ENCODE assay signal across 13 cellular contexts in the genomic region with DNA sequence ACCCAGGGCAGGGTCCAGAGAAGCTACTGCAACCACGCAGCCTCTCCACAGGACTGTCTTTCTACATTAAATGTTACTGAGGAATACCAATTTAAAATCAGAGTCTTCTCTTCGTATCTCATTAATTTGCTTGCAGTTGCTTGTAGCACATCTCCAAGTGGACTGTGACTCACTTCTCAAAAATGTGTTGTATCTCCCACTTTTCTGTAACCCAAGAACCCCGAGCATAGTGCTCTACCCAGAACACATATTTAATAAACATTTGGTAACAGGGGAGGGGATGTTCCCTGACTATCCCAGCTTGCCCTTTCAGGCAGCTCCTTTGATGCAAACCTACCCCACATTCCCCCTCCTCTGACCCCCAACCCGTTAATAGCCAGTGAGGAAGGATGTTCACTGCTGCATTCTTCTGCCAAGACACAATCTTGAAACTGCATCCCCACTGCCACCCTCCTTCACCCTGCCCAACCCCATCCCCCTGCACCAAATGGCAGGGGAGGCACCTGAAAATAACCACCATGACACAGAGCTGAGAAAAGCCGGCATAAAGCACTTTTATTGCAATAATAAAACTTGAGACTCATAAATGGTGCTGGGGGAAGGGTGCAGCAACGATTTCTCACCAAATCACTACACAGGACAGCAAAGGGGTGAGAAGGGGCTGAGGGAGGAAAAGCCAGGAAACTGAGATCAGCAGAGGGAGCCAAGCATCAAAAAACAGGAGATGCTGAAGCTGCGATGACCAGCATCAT. TPM values are rescaled to one million over a fixed set of nuclear protein-coding genes. Genes with fewer than 3 reads are reported as not detected.
A peak's percentile ranks its signal among the peaks of the same experiment; 100 is the strongest.
DNase-seq lines count a peak whose midpoint lies in the region; ATAC-seq and TF ChIP-seq lines count a peak whose summit lies in the region.
"Had no signal": no experiment of that assay in that cellular context is flagged by ENCODE, and none has a peak within 500 bp of the region (broad histone marks: within the 10 kb centered on the region; RNA-seq: fewer than 3 reads in every experiment).

No MANE protein-coding gene starts in this region.

- CTCF ChIA-PET in CD4-positive, alpha-beta T cell (lab: Charles Lee), result interaction anchor here (1.7 kb wide), 1 partner anchor 29 kb away, joined by 4 read pairs; no protein-coding TSS in a partner anchor

- H4K20me1 ChIP-seq in Loucy (ENCODE audit: insufficient read depth, low read length, poor library complexity, severe bottlenecking), result peaks cover 4% of the 10 kb centered on the region

- H3K36me3 Mint-ChIP-seq in CD4-positive, alpha-beta T cell (ENCODE audit: low read depth), result peaks cover 91% of the 10 kb centered on the region
- H3K36me3 Mint-ChIP-seq in chondrocyte (ENCODE audit: low read depth), result peaks cover 11% of the 10 kb centered on the region

- no peak overlapping the region for H3K4me3 Mint-ChIP-seq in CD4-positive, alpha-beta T cell
- H3K4me3 Mint-ChIP-seq in chondrocyte (ENCODE audit: unreplicated experiment), result no peak overlapping the region

- H3K4me3 ChIP-seq in Loucy (ENCODE audit: low read length, poor library complexity, severe bottlenecking), result no peak overlapping the region
- H3K4me3 ChIP-seq: breast epithelium had no signal

- peaks cover 27% of the 10 kb centered on the region for H3K79me2 ChIP-seq in Loucy (ENCODE audit: insufficient read depth, low read length)

- no peaks in the 10 kb centered on the region for H3K27me3 Mint-ChIP-seq in CD4-positive, alpha-beta T cell
- no peaks in the 10 kb centered on the region for H3K27me3 Mint-ChIP-seq in chondrocyte (ENCODE audit: low read depth)

- no peak for DNase-seq in CD4-positive, alpha-beta T cell
- DNase-seq in chondrocyte (ENCODE audit: low spot score) (no peak), myocyte (ENCODE audit: low read depth) (peak; percentile 51), iPS-NIHi11 (ENCODE audit: low spot score) (no peak), DMS53 treated with DMSO at 0.1 percent for 48 hours (lab: John Stamatoyannopoulos, UW; ENCODE audit: unreplicated experiment) (no peak), occipital lobe (lab: John Stamatoyannopoulos, UW) (no peak), retina (no peak)
- DNase-seq: activated CD8-positive, alpha-beta memory T cell treated with anti-CD3 and anti-CD28 coated beads for 24 hours; MV-4-11; NCI-H526 had no signal

- peaks cover 21% of the 10 kb centered on the region for H3K4me1 ChIP-seq in Loucy (ENCODE audit: insufficient read depth, low read length, poor library complexity, severe bottlenecking)
- H3K4me1 ChIP-seq: breast epithelium had no signal

- ATAC-seq in CD4-positive, alpha-beta T cell (ENCODE audit: poor library complexity), result no peak
- ATAC-seq: esophagus mucosa had no signal

- no peak for TF ChIP-seq CTCF in CD4-positive, alpha-beta T cell (IDR thresholded peaks at IDR 0.05)
- 0 out of 2 replicates have a peak, but pooled peaks have one; percentile 10 for TF ChIP-seq CTCF in Loucy (conservative IDR thresholded peaks at IDR 0.05; ENCODE audit: low read length)
- TF ChIP-seq CTCF in chondrocyte (IDR thresholded peaks at IDR 0.05), result no peak

- no peaks in the 10 kb centered on the region for H3K27me3 ChIP-seq in CD4-positive, alpha-beta T cell (ENCODE audit: control insufficient read depth, insufficient read depth, low read length)
- no peaks in the 10 kb centered on the region for H3K27me3 ChIP-seq in Loucy (ENCODE audit: insufficient read depth, low read length, poor library complexity, severe bottlenecking)
- H3K27me3 ChIP-seq: breast epithelium had no signal

- H3K4me2 ChIP-seq in Loucy (ENCODE audit: low read depth, low read length, poor library complexity, severe bottlenecking), result peak overlapping the region; percentile 7

- no peak overlapping the region for H3K9ac ChIP-seq in Loucy (ENCODE audit: low read depth, low read length, poor library complexity, severe bottlenecking)

- peaks cover 45% of the 10 kb centered on the region for H3K4me1 Mint-ChIP-seq in CD4-positive, alpha-beta T cell (ENCODE audit: low read depth)
- peaks cover 45% of the 10 kb centered on the region for H3K4me1 Mint-ChIP-seq in chondrocyte (ENCODE audit: low read depth)

- H3K9me2 ChIP-seq in Loucy (replicated peaks; ENCODE audit: low read depth, low read length), result no peaks in the 10 kb centered on the region

- H3K36me3 ChIP-seq in Loucy (ENCODE audit: insufficient read depth, low read length), result peaks cover 64% of the 10 kb centered on the region
- H3K36me3 ChIP-seq: breast epithelium had no signal

- H3K9me3 ChIP-seq in CD4-positive, alpha-beta T cell (ENCODE audit: control insufficient read depth, low read length), result no peaks in the 10 kb centered on the region
- no peaks in the 10 kb centered on the region for H3K9me3 ChIP-seq in Loucy (ENCODE audit: insufficient read depth, low read depth, low read length)
- H3K9me3 ChIP-seq: breast epithelium had no signal

- no peaks in the 10 kb centered on the region for H3K9me3 Mint-ChIP-seq in CD4-positive, alpha-beta T cell
- peaks cover 3% of the 10 kb centered on the region for H3K9me3 Mint-ChIP-seq in chondrocyte (ENCODE audit: low read depth)

- no peak overlapping the region for H2AFZ ChIP-seq in Loucy (ENCODE audit: low read length)

- intact Hi-C loops in CD4-positive, alpha-beta T cell (cut with DNase I, micrococcal nuclease), result no loop called here

- H3F3A ChIP-seq in Loucy (ENCODE audit: low read depth), result no peaks in the 10 kb centered on the region

- POLR2A ChIA-PET in CD4-positive, alpha-beta T cell (lab: Charles Lee), result no interaction called here

- no peak overlapping the region for H3K27ac ChIP-seq in CD4-positive, alpha-beta T cell (ENCODE audit: low read depth, low read length)
- H3K27ac ChIP-seq: breast epithelium had no signal

- H3K27ac Mint-ChIP-seq in CD4-positive, alpha-beta T cell, result peak overlapping the region; percentile 50
- H3K27ac Mint-ChIP-seq in chondrocyte (ENCODE audit: unreplicated experiment), result peak overlapping the region; percentile 60

RNA-seq across cellular contexts. Expression of gene FKBP1A, which starts 24.2 kb away (rescaled TPM):
- 10 to 100 TPM; 43.3 to 45.4 TPM for total RNA-seq in CD4-positive, alpha-beta T cell
- 182 to 193 TPM (median 183 TPM) in 3 replicates for total RNA-seq in chondrocyte
- total RNA-seq in myocyte, result 125 and 146 TPM in 2 replicates
- polyA plus RNA-seq in myocyte (2012), result 415 TPM
- total RNA-seq in occipital lobe, result 79.4 TPM

RNA-seq across cellular contexts. Expression of gene SDCBP2, which starts 39.7 kb away (rescaled TPM):
- 1 to 10 TPM; 1.2 to 1.3 TPM for total RNA-seq in CD4-positive, alpha-beta T cell
- total RNA-seq in chondrocyte, result 0.89 to 2.3 TPM (median 2.0 TPM) in 3 replicates
- 1.8 and 4.0 TPM in 2 replicates for total RNA-seq in myocyte
- 2.7 TPM for polyA plus RNA-seq in myocyte (2012)
- total RNA-seq in occipital lobe, result 2.0 TPM
